ENCODE assay signal across 1 cellular context in genomic region chr4:150325872-150326271, GRCh38.
TF ChIP-seq lines count a peak whose summit lies in the region.

No MANE protein-coding gene starts in this region.

TF ChIP-seq in SK-N-SH, 30 proteins besides CTCF, POLR2A, EP300 and RAD21 (continued from another document):
- TF ChIP-seq, protein P1, sequence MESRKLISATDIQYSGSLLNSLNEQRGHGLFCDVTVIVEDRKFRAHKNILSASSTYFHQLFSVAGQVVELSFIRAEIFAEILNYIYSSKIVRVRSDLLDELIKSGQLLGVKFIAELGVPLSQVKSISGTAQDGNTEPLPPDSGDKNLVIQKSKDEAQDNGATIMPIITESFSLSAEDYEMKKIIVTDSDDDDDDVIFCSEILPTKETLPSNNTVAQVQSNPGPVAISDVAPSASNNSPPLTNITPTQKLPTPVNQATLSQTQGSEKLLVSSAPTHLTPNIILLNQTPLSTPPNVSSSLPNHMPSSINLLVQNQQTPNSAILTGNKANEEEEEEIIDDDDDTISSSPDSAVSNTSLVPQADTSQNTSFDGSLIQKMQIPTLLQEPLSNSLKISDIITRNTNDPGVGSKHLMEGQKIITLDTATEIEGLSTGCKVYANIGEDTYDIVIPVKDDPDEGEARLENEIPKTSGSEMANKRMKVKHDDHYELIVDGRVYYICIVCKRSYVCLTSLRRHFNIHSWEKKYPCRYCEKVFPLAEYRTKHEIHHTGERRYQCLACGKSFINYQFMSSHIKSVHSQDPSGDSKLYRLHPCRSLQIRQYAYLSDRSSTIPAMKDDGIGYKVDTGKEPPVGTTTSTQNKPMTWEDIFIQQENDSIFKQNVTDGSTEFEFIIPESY (IDR thresholded peaks at IDR 0.05; ENCODE audit: borderline replicate concordance, low read depth), result no peak
- TF ChIP-seq, protein P2, sequence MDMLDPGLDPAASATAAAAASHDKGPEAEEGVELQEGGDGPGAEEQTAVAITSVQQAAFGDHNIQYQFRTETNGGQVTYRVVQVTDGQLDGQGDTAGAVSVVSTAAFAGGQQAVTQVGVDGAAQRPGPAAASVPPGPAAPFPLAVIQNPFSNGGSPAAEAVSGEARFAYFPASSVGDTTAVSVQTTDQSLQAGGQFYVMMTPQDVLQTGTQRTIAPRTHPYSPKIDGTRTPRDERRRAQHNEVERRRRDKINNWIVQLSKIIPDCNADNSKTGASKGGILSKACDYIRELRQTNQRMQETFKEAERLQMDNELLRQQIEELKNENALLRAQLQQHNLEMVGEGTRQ (IDR thresholded peaks at IDR 0.05; ENCODE audit: borderline replicate concordance, low read depth, low read length), result no peak
- TF ChIP-seq YY1 (IDR thresholded peaks at IDR 0.05; ENCODE audit: low read depth) (no peak), FOSL2 (IDR thresholded peaks at IDR 0.05; ENCODE audit: borderline replicate concordance, low read depth) (no peak), MEF2A (IDR thresholded peaks at IDR 0.05; ENCODE audit: borderline replicate concordance, low read depth) (no peak)
TF ChIP-seq in SK-N-SH: peak in this region for 0.
